In the genomic region with DNA sequence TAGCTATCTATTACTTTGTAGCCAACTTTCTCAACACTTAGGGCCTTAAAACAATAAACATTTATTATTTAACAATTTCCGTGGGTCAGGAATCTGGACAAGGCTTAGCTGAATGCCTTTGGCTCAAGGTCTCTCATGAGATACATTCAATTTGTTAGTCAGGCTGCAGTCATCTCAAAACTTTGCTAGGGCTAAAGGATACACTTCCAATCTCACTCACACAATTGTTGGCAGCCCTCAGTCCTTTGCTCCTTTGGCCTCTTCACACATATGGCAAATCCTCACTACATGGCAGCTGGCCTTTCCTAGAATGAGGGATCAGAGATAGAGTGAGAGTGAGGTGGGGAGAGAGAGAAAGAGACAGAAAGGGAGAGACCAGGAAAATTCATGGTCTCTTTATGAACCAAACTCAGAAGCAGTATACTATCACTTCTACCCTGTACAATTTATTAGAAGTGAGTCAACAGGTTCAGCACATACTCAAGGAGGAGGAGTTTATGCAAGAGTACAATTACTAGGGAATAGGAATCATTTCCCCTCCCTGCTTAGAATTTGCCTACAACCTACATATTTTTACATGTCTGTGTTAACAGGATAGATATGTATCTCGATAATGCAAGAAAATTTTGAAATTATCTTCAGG, we compare ENCODE assay signal across 18 cellular contexts.
A peak's percentile ranks its signal among the peaks of the same experiment; 100 is the strongest.
DNase-seq lines count a peak whose midpoint lies in the region; TF ChIP-seq lines count a peak whose summit lies in the region.
"Had no signal": no experiment of that assay in that cellular context is flagged by ENCODE, and none has a peak within 500 bp of the region (broad histone marks: within the 10 kb centered on the region; RNA-seq: fewer than 3 reads in every experiment).

No MANE protein-coding gene starts in this region.

- no peak overlapping the region for H3K4me3 ChIP-seq in mesenchymal stem cell (ENCODE audit: insufficient read depth in 1 of 2, low read depth in 1 of 2, low read length in 2 of 2)
- H3K4me3 ChIP-seq: A549 had no signal

- no peak overlapping the region for H4K8ac ChIP-seq in mesenchymal stem cell (ENCODE audit: low read length)

- no peak for TF ChIP-seq CTCF in RWPE1 (conservative IDR thresholded peaks at IDR 0.05; ENCODE audit: low read depth)

- H3K9ac ChIP-seq in mesenchymal stem cell (ENCODE audit: low read length), result peak overlapping the region; percentile 46
- H3K9ac ChIP-seq: SK-N-SH had no signal

- no peak overlapping the region for H2BK120ac ChIP-seq in mesenchymal stem cell (ENCODE audit: low read depth, low read length)

- H2BK5ac ChIP-seq in mesenchymal stem cell (ENCODE audit: low read depth, low read length, poor library complexity, severe bottlenecking), result no peak overlapping the region

- no peak overlapping the region for H2BK15ac ChIP-seq in mesenchymal stem cell (ENCODE audit: low read depth, poor library complexity, severe bottlenecking)

- H3K27me3 ChIP-seq in mesenchymal stem cell (ENCODE audit: control insufficient read depth in 1 of 2, insufficient read depth in 1 of 2, low read length in 2 of 2), result no peaks in the 10 kb centered on the region

- H3K23ac ChIP-seq in mesenchymal stem cell (ENCODE audit: low read length in 2 of 2), result no peak overlapping the region

- H2BK12ac ChIP-seq in mesenchymal stem cell (ENCODE audit: low read length in 2 of 2), result peak overlapping the region in 1 of 2 experiments; percentile 54

- no peak overlapping the region for H4K91ac ChIP-seq in mesenchymal stem cell (ENCODE audit: low read length)

- peaks cover 4% of the 10 kb centered on the region for H3K9me3 ChIP-seq in mesenchymal stem cell (ENCODE audit: control insufficient read depth, low read length)
- H3K9me3 ChIP-seq: A549, SK-N-SH had no signal

- H3K79me1 ChIP-seq in mesenchymal stem cell (replicated peaks; ENCODE audit: low read length, poor library complexity, severe bottlenecking), result no peaks in the 10 kb centered on the region

- CTCF ChIA-PET in RWPE1 (lab: Yijun Ruan, JAX), result no interaction called here

- H3K27ac ChIP-seq in RWPE1 (no peak overlapping the region), mesenchymal stem cell (ENCODE audit: low read length, poor library complexity, severe bottlenecking) (no peak overlapping the region)
- H3K27ac ChIP-seq: A549 had no signal

- no peak overlapping the region for H3K4ac ChIP-seq in mesenchymal stem cell (ENCODE audit: low read depth in 1 of 2, low read length in 2 of 2)

- H2AK5ac ChIP-seq in mesenchymal stem cell (ENCODE audit: low read length, severe bottlenecking), result no peak overlapping the region

- peak overlapping the region in 1 of 2 experiments; percentile 48 for H3K18ac ChIP-seq in mesenchymal stem cell (ENCODE audit: low read depth in 1 of 2, low read length in 2 of 2)

- no peaks in the 10 kb centered on the region for H3K4me1 ChIP-seq in mesenchymal stem cell (ENCODE audit: control insufficient read depth, insufficient read depth, low read depth, low read length)
- H3K4me1 ChIP-seq: A549 had no signal

- POLR2A ChIA-PET in RWPE1 (lab: Yijun Ruan, JAX; ENCODE audit: low non-redundant PET), result no interaction called here

- no peaks in the 10 kb centered on the region for H3K36me3 ChIP-seq in mesenchymal stem cell (ENCODE audit: control insufficient read depth in 1 of 2, insufficient read depth in 2 of 2, low read depth in 1 of 2, low read length in 2 of 2)

- WGBS in mesenchymal stem cell, result 74% methylated on average over 1 of the region's 2 CpGs

- no peak overlapping the region for H2AFZ ChIP-seq in mesenchymal stem cell (ENCODE audit: low read depth, low read length)

- peak; percentile 44 for DNase-seq in ELR (ENCODE audit: low read depth)
- peak; percentile 20 for DNase-seq in RWPE1 (ENCODE audit: low spot score)
- DNase-seq in fibroblast of gingiva (ENCODE audit: low read depth), result peak; percentile 37
- no peak for DNase-seq in mesenchymal stem cell
- no peak for DNase-seq in COLO829 (ENCODE audit: low spot score)
- no peak for DNase-seq in glomerular visceral epithelial cell (ENCODE audit: extremely low spot score)
- DNase-seq in activated CD4-positive, alpha-beta T cell treated with anti-CD3 and anti-CD28 coated beads, Interleukin-2, amount 50 U/mL, for 1 hour, result no peak
- DNase-seq in NCI-H82 treated with DMSO at 0.1 percent for 48 hours (lab: John Stamatoyannopoulos, UW; ENCODE audit: unreplicated experiment), result no peak
- DNase-seq: AML-193; CD4-positive, CD25-positive, alpha-beta regulatory T cell; DMS79 treated with DMSO at 0.1 percent for 48 hours; H7; NCI-H1436; NCI-H2081 treated with DMSO at 0.1 percent for 48 hours; NCI-H345; NCI-H69; SK-N-SH had no signal

- no peak overlapping the region for H3K14ac ChIP-seq in mesenchymal stem cell (ENCODE audit: low read length in 2 of 2)

- H3K4me2 ChIP-seq in mesenchymal stem cell (ENCODE audit: low read length, poor library complexity, severe bottlenecking), result no peak overlapping the region
- H3K4me2 ChIP-seq: A549, SK-N-SH had no signal

Comparison
In these comparisons a context has a peak if more than half of its experiments do, and no peak if none do; other contexts are left out.
1. DNase-seq: peak in ELR (single experiment), RWPE1 (single experiment) and fibroblast of gingiva (single experiment); none in mesenchymal stem cell (single experiment), COLO829 (single experiment), glomerular visceral epithelial cell (single experiment), activated CD4-positive, alpha-beta T cell treated with anti-CD3 and anti-CD28 coated beads, Interleukin-2, amount 50 U/mL, for 1 hour (single experiment) and NCI-H82 treated with DMSO at 0.1 percent for 48 hours (single experiment).